21 cellular contexts compared by ENCODE assay signal in the genomic region with DNA sequence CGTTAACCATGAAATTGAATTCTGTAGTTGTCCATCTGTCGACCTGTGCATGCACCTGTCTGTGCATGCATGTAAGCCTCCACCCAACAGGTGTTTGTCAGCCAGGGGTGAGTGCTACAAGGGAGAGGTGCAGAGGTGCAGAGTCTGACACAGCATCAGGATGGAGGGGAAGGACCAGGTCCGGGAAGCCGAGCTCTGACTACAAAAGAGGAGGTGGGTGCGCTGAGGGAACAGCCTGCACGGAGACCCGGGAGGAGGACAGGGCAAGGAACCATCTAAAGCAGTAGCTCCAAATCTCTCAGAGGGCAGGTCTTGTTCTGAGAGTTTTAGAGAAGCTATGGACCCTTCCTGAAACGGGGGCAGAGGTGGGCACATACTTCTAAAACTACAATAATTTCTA.
"Had no signal": no experiment of that assay in that cellular context is flagged by ENCODE, and none has a peak within 500 bp of the region (broad histone marks: within the 10 kb centered on the region; RNA-seq: fewer than 3 reads in every experiment).

No MANE protein-coding gene starts in this region.

- H3K4me3 ChIP-seq: gastroesophageal sphincter, left ventricle myocardium inferior, right atrium auricular region, skin epidermis, upper lobe of right lung had no signal

- H3K27me3 Mint-ChIP-seq: brain, progenitor cell of endocrine pancreas had no signal

- DNase-seq: activated CD4-positive, alpha-beta T cell treated with anti-CD3 and anti-CD28 coated beads, Interleukin-2, amount 10 ng/mL, durations not matched to agents 7 days and 5 days; activated CD8-positive, alpha-beta memory T cell treated with anti-CD3 and anti-CD28 coated beads for 24 hours; activated naive CD8-positive, alpha-beta T cell treated with anti-CD3 and anti-CD28 coated beads for 36 hours; amygdala; dermis blood vessel endothelial cell; endodermal cell; erythroblast; left ventricle myocardium inferior; mesendoderm; occipital lobe; stimulated activated CD4-positive, alpha-beta T cell treated with anti-CD3 and anti-CD28 coated beads, Interleukin-4, amount 100 ng/mL, for 24 hours; stimulated activated naive CD4-positive, alpha-beta T cell treated with Interleukin-2 at 50 U/mL for 16 hours; upper lobe of right lung had no signal

- H3K9me3 Mint-ChIP-seq: activated CD4-positive, alpha-beta T cell treated with anti-CD3 and anti-CD28 coated beads, Interleukin-2, amount 10 ng/mL, durations not matched to agents 7 days and 5 days; activated naive CD8-positive, alpha-beta T cell treated with anti-CD3 and anti-CD28 coated beads for 36 hours; activated T-helper 1 cell treated with anti-CD3 and anti-CD28 coated beads, Interleukin-12 subunit alpha, Interleukin-12 subunit beta, Interleukin-2, Interleukin-4 antibody, amounts not matched to agents 30 ng/mL and 10 ng/mL and 1 ng/mL, durations not matched to agents 14 hours and 24 hours and 36 hours; brain; endodermal cell; nephron; T-helper 1 cell treated with Interleukin-12 subunit alpha and Interleukin-12 subunit beta and Interleukin-4 antibody, amounts not matched to agents 30 μg/mL and 1 μg/mL, for 36 hours had no signal

- ATAC-seq: gastroesophageal sphincter, upper lobe of right lung had no signal

- H3K27ac ChIP-seq: gastroesophageal sphincter, left ventricle myocardium inferior, right atrium auricular region, skin epidermis, upper lobe of right lung had no signal

- H3K9me3 ChIP-seq: gastroesophageal sphincter, left ventricle myocardium inferior, right atrium auricular region, upper lobe of right lung had no signal

- H3K27me3 ChIP-seq: gastroesophageal sphincter, right atrium auricular region, upper lobe of right lung had no signal

- H3K4me1 Mint-ChIP-seq: endodermal cell had no signal

- H3K27ac Mint-ChIP-seq: activated CD4-positive, alpha-beta T cell treated with anti-CD3 and anti-CD28 coated beads, Interleukin-2, amount 10 ng/mL, durations not matched to agents 7 days and 5 days; activated naive CD8-positive, alpha-beta T cell treated with anti-CD3 and anti-CD28 coated beads for 36 hours; activated T-helper 1 cell treated with anti-CD3 and anti-CD28 coated beads, Interleukin-12 subunit alpha, Interleukin-12 subunit beta, Interleukin-2, Interleukin-4 antibody, amounts not matched to agents 30 ng/mL and 10 ng/mL and 1 ng/mL, durations not matched to agents 14 hours and 24 hours and 36 hours; endodermal cell; nephron; progenitor cell of endocrine pancreas had no signal

- H3K4me3 Mint-ChIP-seq: activated CD4-positive, alpha-beta T cell treated with anti-CD3 and anti-CD28 coated beads, Interleukin-2, amount 10 ng/mL, durations not matched to agents 7 days and 5 days; activated naive CD8-positive, alpha-beta T cell treated with anti-CD3 and anti-CD28 coated beads for 36 hours; activated T-helper 1 cell treated with anti-CD3 and anti-CD28 coated beads, Interleukin-12 subunit alpha, Interleukin-12 subunit beta, Interleukin-2, Interleukin-4 antibody, amounts not matched to agents 30 ng/mL and 10 ng/mL and 1 ng/mL, durations not matched to agents 14 hours and 24 hours and 36 hours; brain; endodermal cell; nephron; T-helper 1 cell treated with Interleukin-12 subunit alpha and Interleukin-12 subunit beta and Interleukin-4 antibody, amounts not matched to agents 30 μg/mL and 1 μg/mL, for 36 hours had no signal
